Comparison of ENCODE assay signal across 8 cellular contexts in the genomic region with DNA sequence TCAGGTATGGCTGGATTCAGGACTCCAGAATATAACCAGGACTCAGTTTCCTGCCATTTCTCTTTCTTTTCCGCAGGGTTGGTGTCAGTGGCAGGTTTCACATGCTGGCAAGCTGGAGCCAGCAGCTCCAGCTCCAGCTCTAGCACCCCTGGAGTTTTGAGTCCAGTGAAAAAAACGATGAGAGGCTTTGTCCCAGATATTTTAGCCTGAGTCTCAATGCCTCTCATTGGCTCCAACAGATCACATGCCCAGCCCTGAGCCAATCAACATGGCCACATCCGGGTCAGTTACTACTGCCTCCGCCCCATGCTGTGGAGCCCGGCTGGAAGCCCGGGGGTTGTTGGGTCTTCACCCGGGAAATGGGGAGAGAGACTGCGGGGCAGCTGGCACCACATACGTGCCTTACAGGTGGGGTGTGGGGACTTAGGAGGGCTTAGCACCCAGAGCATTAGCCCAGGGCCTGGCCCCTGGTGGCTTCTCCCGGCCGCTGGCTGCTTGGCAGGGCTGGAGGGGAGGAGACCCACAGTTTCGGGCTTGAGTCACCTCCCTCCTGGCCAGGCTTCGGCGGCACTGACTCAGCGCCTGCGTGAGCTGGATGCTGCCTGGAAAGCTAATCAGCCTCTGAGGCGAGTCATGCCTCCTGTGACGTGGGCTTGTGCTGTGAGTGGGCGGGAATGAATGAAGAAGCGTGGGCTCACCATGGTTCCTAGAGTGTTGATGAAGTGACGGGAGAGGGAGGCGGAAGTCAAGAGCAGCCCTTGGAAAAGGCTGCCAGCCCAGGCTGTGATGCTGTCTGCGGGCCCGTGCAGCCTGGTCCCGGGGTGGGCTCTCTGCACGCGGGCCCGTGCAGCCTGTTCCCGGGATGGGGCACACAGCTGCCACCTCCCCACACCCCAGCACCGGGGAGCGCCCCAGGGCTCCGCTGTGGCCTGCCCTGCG. TPM values are rescaled to one million over a fixed set of nuclear protein-coding genes. Genes with fewer than 3 reads are reported as not detected.
DNase-seq lines count a peak whose midpoint lies in the region; ATAC-seq and TF ChIP-seq lines count a peak whose summit lies in the region.

No MANE protein-coding gene starts in this region.

- H3K4me3 ChIP-seq in MG63 (peak overlapping the region; percentile 43), fibroblast of lung (replicated peaks in 1 of 4; ENCODE audit: control extremely low read depth in 1 of 4, insufficient read depth in 1 of 4, low read depth in 3 of 4, low read length in 4 of 4) (peak overlapping the region; percentile 66 to 78 (median 76))

- no peaks in the 10 kb centered on the region for H4K20me1 ChIP-seq in fibroblast of lung (ENCODE audit: control insufficient read depth, extremely low read depth, insufficient read depth, low read length)

- peaks cover 14% of the 10 kb centered on the region for H3K4me1 ChIP-seq in fibroblast of lung (ENCODE audit: control insufficient read depth, extremely low read depth, insufficient read depth, low read length)

- H3K27ac Mint-ChIP-seq in naive thymus-derived CD8-positive, alpha-beta T cell, result peak overlapping the region in 7 of 10 donors; percentile 19 to 81 (median 73)
- H3K27ac Mint-ChIP-seq in stimulated activated effector memory CD8-positive, alpha-beta T cell treated with anti-CD3 and anti-CD28 coated beads, Interleukin-12 subunit alpha, Interleukin-12 subunit beta, amount 100 ng/mL, for 72 hours, result peak overlapping the region; percentile 98

- H2AFZ ChIP-seq in fibroblast of lung (ENCODE audit: low read length), result peak overlapping the region; percentile 92

- peak; percentile 84 for ATAC-seq in GM18511 (IDR thresholded peaks at IDR 0.05; ENCODE audit: unreplicated experiment)
- peak; percentile 87 to 88 for ATAC-seq in naive thymus-derived CD8-positive, alpha-beta T cell
- ATAC-seq in stimulated activated effector memory CD8-positive, alpha-beta T cell treated with anti-CD3 and anti-CD28 coated beads, Interleukin-12 subunit alpha, Interleukin-12 subunit beta, amount 100 ng/mL, for 72 hours, result peak; percentile 99
- ATAC-seq in HG03196 (IDR thresholded peaks at IDR 0.05; ENCODE audit: unreplicated experiment), result no peak

- H3K27ac ChIP-seq in fibroblast of lung (ENCODE audit: insufficient read depth, low read length), result peak overlapping the region; percentile 100

- peak overlapping the region; percentile 99 for H3K9ac ChIP-seq in fibroblast of lung (ENCODE audit: insufficient read depth, low read length)

- H3K4me1 Mint-ChIP-seq in naive thymus-derived CD8-positive, alpha-beta T cell, result peaks cover 0 to 4% (median 2%) of the 10 kb centered on the region in 4 donors
- peaks cover 17% of the 10 kb centered on the region for H3K4me1 Mint-ChIP-seq in stimulated activated effector memory CD8-positive, alpha-beta T cell treated with anti-CD3 and anti-CD28 coated beads, Interleukin-12 subunit alpha, Interleukin-12 subunit beta, amount 100 ng/mL, for 72 hours

- peak in 1 of 2 donors; percentile 11 for TF ChIP-seq CTCF in fibroblast of lung (conservative IDR thresholded peaks at IDR 0.05 in 1 of 2, IDR thresholded peaks at IDR 0.05 in 1 of 2; ENCODE audit: low read depth in 1 of 2, low read length in 2 of 2)

- H3K27me3 Mint-ChIP-seq in naive thymus-derived CD8-positive, alpha-beta T cell, result no peaks in the 10 kb centered on the region

- H3K27me3 ChIP-seq in MG63 (no peaks in the 10 kb centered on the region), fibroblast of lung (ENCODE audit: control insufficient read depth, insufficient read depth, low read length) (no peaks in the 10 kb centered on the region)

- H3K9me3 Mint-ChIP-seq in naive thymus-derived CD8-positive, alpha-beta T cell, result no peaks in the 10 kb centered on the region
- no peaks in the 10 kb centered on the region for H3K9me3 Mint-ChIP-seq in stimulated activated effector memory CD8-positive, alpha-beta T cell treated with anti-CD3 and anti-CD28 coated beads, Interleukin-12 subunit alpha, Interleukin-12 subunit beta, amount 100 ng/mL, for 72 hours

- H3K79me2 ChIP-seq in fibroblast of lung (ENCODE audit: control insufficient read depth, insufficient read depth, low read length), result no peaks in the 10 kb centered on the region

- no peaks in the 10 kb centered on the region for H3K36me3 Mint-ChIP-seq in naive thymus-derived CD8-positive, alpha-beta T cell
- peaks cover 5% of the 10 kb centered on the region for H3K36me3 Mint-ChIP-seq in stimulated activated effector memory CD8-positive, alpha-beta T cell treated with anti-CD3 and anti-CD28 coated beads, Interleukin-12 subunit alpha, Interleukin-12 subunit beta, amount 100 ng/mL, for 72 hours

- peak overlapping the region; percentile 80 for H3K4me2 ChIP-seq in fibroblast of lung (ENCODE audit: extremely low read depth, insufficient read depth, low read length)

- H3K36me3 ChIP-seq in MG63 (no peaks in the 10 kb centered on the region), fibroblast of lung (ENCODE audit: control insufficient read depth, insufficient read depth, low read length) (no peaks in the 10 kb centered on the region)

- DNase-seq in MG63, result peak; percentile 99
- DNase-seq in SHP77 (lab: John Stamatoyannopoulos, UW), result peak; percentile 94
- DNase-seq in activated effector memory CD4-positive, alpha-beta T cell treated with Interleukin-2 at 50 U/mL for 16 hours, result peak; percentile 72
- peak; percentile 99 to 100 for DNase-seq in fibroblast of lung (ENCODE audit: low read depth in 2 of 2)
- peak; percentile 14 to 71 (median 43) for DNase-seq in naive thymus-derived CD8-positive, alpha-beta T cell
- peak; percentile 74 to 90 for DNase-seq in stimulated activated effector memory CD8-positive, alpha-beta T cell treated with anti-CD3 and anti-CD28 coated beads, Interleukin-12 subunit alpha, Interleukin-12 subunit beta, amount 100 ng/mL, for 72 hours (ENCODE audit: low spot score in 2 of 2)

- peak overlapping the region; percentile 61 to 78 (median 72) for H3K4me3 Mint-ChIP-seq in naive thymus-derived CD8-positive, alpha-beta T cell
- peak overlapping the region; percentile 82 for H3K4me3 Mint-ChIP-seq in stimulated activated effector memory CD8-positive, alpha-beta T cell treated with anti-CD3 and anti-CD28 coated beads, Interleukin-12 subunit alpha, Interleukin-12 subunit beta, amount 100 ng/mL, for 72 hours

- H3K9me3 ChIP-seq in MG63 (peaks cover 2% of the 10 kb centered on the region; the same call in 1 of the 2 replicates), fibroblast of lung (ENCODE audit: control insufficient read depth, insufficient read depth, low read depth, low read length) (no peaks in the 10 kb centered on the region)

- POLR2A ChIA-PET in naive thymus-derived CD8-positive, alpha-beta T cell (lab: Charles Lee), result no interaction called here

RNA-seq across cellular contexts. Expression of gene MRTFA, which starts 15.3 kb away (rescaled TPM):
- total RNA-seq in MG63 (2014; rRNA removed; shearing (Covaris generic); ENCODE audit: low replicate concordance), result 30.7 and 52.0 TPM in 2 replicates
- 13.4 and 23.0 TPM in 2 replicates for total RNA-seq in fibroblast of lung
- polyA plus RNA-seq in fibroblast of lung, result 7.5 and 7.6 TPM in 2 replicates
- 26.9 and 30.2 TPM in 2 replicates for polyA plus RNA-seq in fibroblast of lung (2012)
- 120 and 132 TPM in 2 replicates for polyA minus RNA-seq in fibroblast of lung (ENCODE audit: low replicate concordance)
- 100 to 1,000 TPM; 120 to 122 TPM for total RNA-seq in naive thymus-derived CD8-positive, alpha-beta T cell
- polyA plus RNA-seq in naive thymus-derived CD8-positive, alpha-beta T cell, result 10 to 100 TPM; 10.7 to 31.0 (median 21.8) TPM

RNA-seq across cellular contexts. Expression of gene MCHR1, which starts 27.5 kb away (rescaled TPM):
- not detected in 2 replicates for total RNA-seq in MG63 (2014; rRNA removed; shearing (Covaris generic); ENCODE audit: low replicate concordance)
- 0.51 and 0.99 TPM in 2 replicates for total RNA-seq in fibroblast of lung
- polyA plus RNA-seq in fibroblast of lung, result 0.20 and 0.94 TPM in 2 replicates
- 0.10 and 0.53 TPM in 2 replicates for polyA plus RNA-seq in fibroblast of lung (2012)
- not detected in 2 replicates for polyA minus RNA-seq in fibroblast of lung (ENCODE audit: low replicate concordance)
- not detected for total RNA-seq in naive thymus-derived CD8-positive, alpha-beta T cell
- under 1 TPM in 1 of 3 donors, not detected in 2; 0.16 TPM for polyA plus RNA-seq in naive thymus-derived CD8-positive, alpha-beta T cell

Comparison
In these comparisons a context has a peak if more than half of its experiments do, and no peak if none do; other contexts are left out.
1. DNase-seq: peak in every context shown above with its lines; median percentile 100 in fibroblast of lung; 99 in MG63; 94 in SHP77; 82 in stimulated activated effector memory CD8-positive, alpha-beta T cell treated with anti-CD3 and anti-CD28 coated beads, Interleukin-12 subunit alpha, Interleukin-12 subunit beta, amount 100 ng/mL, for 72 hours; 72 in activated effector memory CD4-positive, alpha-beta T cell treated with Interleukin-2 at 50 U/mL for 16 hours; 43 in naive thymus-derived CD8-positive, alpha-beta T cell.